In genomic region chr5:98403131-98403530, GRCh38 we compare ENCODE assay signal across 30 cellular contexts.
"Had no signal": no experiment of that assay in that cellular context is flagged by ENCODE, and none has a peak within 500 bp of the region (broad histone marks: within the 10 kb centered on the region; RNA-seq: fewer than 3 reads in every experiment).

No MANE protein-coding gene starts in this region.

- ATAC-seq: activated CD4-positive, CD25-positive, alpha-beta regulatory T cell treated with anti-CD3 and anti-CD28 coated beads, Interleukin-2, amount 50 U/mL, for 24 hours; activated CD8-positive, alpha-beta T cell treated with anti-CD3 and anti-CD28 coated beads for 36 hours; activated T-cell treated with anti-CD3 and anti-CD28 coated beads, Interleukin-2, amount 50 U/mL, for 4 hours; activated T-helper 17 cell treated with anti-CD3 and anti-CD28 coated beads, Interleukin-2, amount 50 U/mL, for 72 hours; body of pancreas; esophagus mucosa; T-helper 17 cell had no signal

- H3K4me1 ChIP-seq: body of pancreas, breast epithelium, colonic mucosa had no signal

- H3K36me3 ChIP-seq: breast epithelium, cardiac muscle cell, colonic mucosa, WERI-Rb-1 had no signal

- H3K4me3 ChIP-seq: body of pancreas, breast epithelium, cardiac muscle cell, colonic mucosa had no signal

- H3K9me3 ChIP-seq: body of pancreas, breast epithelium, colonic mucosa had no signal

- DNase-seq: activated B cell treated with CpG ODN at 0.5 μM for 24 hours; activated CD4-positive, alpha-beta T cell treated with anti-CD3 and anti-CD28 coated beads for 48 hours; activated CD4-positive, alpha-beta T cell treated with anti-CD3 and anti-CD28 coated beads, Interleukin-2, amount 50 U/mL, for 1 hour; activated CD4-positive, alpha-beta T cell treated with anti-CD3 and anti-CD28 coated beads, Interleukin-2, amount 50 U/mL, for 48 hours; activated CD8-positive, alpha-beta memory T cell treated with anti-CD3 and anti-CD28 coated beads for 24 hours; activated CD8-positive, alpha-beta T cell treated with anti-CD3 and anti-CD28 coated beads for 36 hours; activated effector memory CD4-positive, alpha-beta T cell treated with Interleukin-2 at 50 U/mL for 16 hours; activated gamma-delta T cell treated with Interleukin-2 at 50 U/mL for 16 hours; activated naive CD4-positive, alpha-beta T cell treated with anti-CD3 and anti-CD28 coated beads, Interleukin-2, amount 50 U/mL, for 16 hours; activated naive CD4-positive, alpha-beta T cell treated with Interleukin-2 at 50 U/mL for 16 hours; activated T-cell treated with anti-CD3 and anti-CD28 coated beads, Interleukin-2, amount 50 U/mL, for 4 hours; amniotic stem cell; anterior cingulate cortex; body of pancreas; central memory CD4-positive, alpha-beta T cell; cerebellar nuclear complex; colonic mucosa; effector memory CD4-positive, alpha-beta T cell; endodermal cell; foreskin fibroblast; head of caudate nucleus; hippocampal formation; T-helper 17 cell; T1000; WERI-Rb-1 had no signal

- H3K27ac ChIP-seq: body of pancreas, breast epithelium, cardiac muscle cell, colonic mucosa, WERI-Rb-1 had no signal

- H3K27me3 ChIP-seq: body of pancreas, breast epithelium, cardiac muscle cell, colonic mucosa had no signal
